In the genomic region with DNA sequence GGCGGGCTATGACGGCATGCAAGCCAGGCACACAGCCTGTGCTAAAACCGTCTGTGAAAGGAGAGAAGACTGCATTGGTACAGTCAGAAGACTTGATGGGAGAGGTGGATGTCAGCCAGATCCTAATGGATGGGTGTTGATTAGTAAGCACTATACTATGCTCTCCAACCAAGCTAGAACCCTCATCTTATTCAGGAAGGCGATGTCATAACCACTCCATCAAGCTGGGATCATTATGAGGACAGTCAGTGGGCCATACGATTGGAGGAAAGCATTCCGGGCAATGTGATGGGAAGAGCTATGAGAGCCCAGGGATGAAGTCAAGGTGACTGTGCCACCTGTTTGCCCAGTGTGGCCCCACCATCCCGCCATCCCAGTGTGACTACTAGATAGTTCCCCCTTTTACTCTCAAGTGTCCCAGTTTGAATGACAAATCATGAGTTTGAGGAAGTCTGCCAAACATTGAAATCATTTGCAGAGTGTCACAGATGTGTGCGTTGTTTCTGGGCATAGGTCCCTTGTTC, we compare ENCODE assay signal across 14 cellular contexts.
A peak's percentile ranks its signal among the peaks of the same experiment; 100 is the strongest.
DNase-seq lines count a peak whose midpoint lies in the region; TF ChIP-seq lines count a peak whose summit lies in the region.
"Had no signal": no experiment of that assay in that cellular context is flagged by ENCODE, and none has a peak within 500 bp of the region (broad histone marks: within the 10 kb centered on the region; RNA-seq: fewer than 3 reads in every experiment).

No MANE protein-coding gene starts in this region.

- H2AFZ ChIP-seq in trophoblast cell (ENCODE audit: insufficient read depth, low read length, poor library complexity): no peak overlapping the region
- H2AFZ ChIP-seq in MM.1S (ENCODE audit: low read length): no peak overlapping the region

- CTCF ChIA-PET in activated CD4-positive, alpha-beta T cell treated with anti-CD3 and anti-CD28 coated beads, Interleukin-2, amount 10 ng/mL, durations not matched to agents 7 days and 5 days (lab: Charles Lee): no interaction called here

- H3K4me1 ChIP-seq in trophoblast cell (ENCODE audit: control insufficient read depth in 1 of 2, insufficient read depth in 2 of 2, low read length in 2 of 2) (peaks cover 7 to 8% of the 10 kb centered on the region in 2 experiments), MM.1S (ENCODE audit: low read length) (peaks cover 15% of the 10 kb centered on the region)
- no peaks in the 10 kb centered on the region for H3K4me1 ChIP-seq in effector memory CD4-positive, alpha-beta T cell (ENCODE audit: control insufficient read depth, insufficient read depth, low read length, poor library complexity, severe bottlenecking)

- H3K9me3 ChIP-seq in trophoblast cell (ENCODE audit: insufficient read depth, low read depth, low read length) (peaks cover 3% of the 10 kb centered on the region), MM.1S (replicated peaks; ENCODE audit: insufficient read depth, low read length) (no peaks in the 10 kb centered on the region)
- H3K9me3 ChIP-seq in effector memory CD4-positive, alpha-beta T cell (ENCODE audit: control insufficient read depth, low read length): no peaks in the 10 kb centered on the region
- H3K9me3 ChIP-seq: thoracic aorta had no signal

- H3K4me2 ChIP-seq in trophoblast cell (ENCODE audit: low read length) (no peak overlapping the region), MM.1S (ENCODE audit: low read depth, low read length) (no peak overlapping the region)

- no peaks in the 10 kb centered on the region for H3K9me3 Mint-ChIP-seq in activated CD4-positive, alpha-beta T cell treated with anti-CD3 and anti-CD28 coated beads, Interleukin-2, amount 10 ng/mL, durations not matched to agents 7 days and 5 days
- H3K9me3 Mint-ChIP-seq: activated CD8-positive, alpha-beta T cell treated with anti-CD3 and anti-CD28 coated beads for 36 hours; activated naive CD4-positive, alpha-beta T cell treated with anti-CD3 and anti-CD28 coated beads for 36 hours had no signal

- no peak overlapping the region for H3K4ac ChIP-seq in trophoblast cell (ENCODE audit: low read depth, low read length)

- H3K27ac Mint-ChIP-seq in activated CD4-positive, alpha-beta T cell treated with anti-CD3 and anti-CD28 coated beads, Interleukin-2, amount 10 ng/mL, durations not matched to agents 7 days and 5 days: no peak overlapping the region
- H3K27ac Mint-ChIP-seq: activated CD8-positive, alpha-beta T cell treated with anti-CD3 and anti-CD28 coated beads for 36 hours; activated naive CD4-positive, alpha-beta T cell treated with anti-CD3 and anti-CD28 coated beads for 36 hours had no signal

- H2BK12ac ChIP-seq in trophoblast cell (ENCODE audit: low read length): peak overlapping the region; percentile 62

- no peak overlapping the region for H3K18ac ChIP-seq in trophoblast cell (ENCODE audit: low read length)

- H3K79me2 ChIP-seq in trophoblast cell (ENCODE audit: control insufficient read depth, insufficient read depth, low read length, poor library complexity) (no peaks in the 10 kb centered on the region), MM.1S (ENCODE audit: low read length) (no peaks in the 10 kb centered on the region)

- peak overlapping the region; percentile 47 for H2BK120ac ChIP-seq in trophoblast cell (ENCODE audit: insufficient read depth, low read length, poor library complexity)

- DNase-seq in GM03348 (ENCODE audit: low spot score) (peak; percentile 13), KBM-7 (peak; percentile 15), astrocyte of the cerebellum (ENCODE audit: low read depth) (peak; percentile 67), trophoblast cell (no peak), MM.1S (no peak)
- no peak for DNase-seq in effector memory CD4-positive, alpha-beta T cell
- no peak for DNase-seq in activated CD4-positive, alpha-beta T cell treated with anti-CD3 and anti-CD28 coated beads, Interleukin-2, amount 10 ng/mL, durations not matched to agents 7 days and 5 days
- DNase-seq: activated CD8-positive, alpha-beta T cell treated with anti-CD3 and anti-CD28 coated beads for 36 hours; activated naive CD4-positive, alpha-beta T cell treated with anti-CD3 and anti-CD28 coated beads for 36 hours; GOT3; NCI-H1417; NK-92 treated with Interleukin-12 subunit alpha and Interleukin-12 subunit beta, amount 100 ng/mL, for 24 hours; T-helper 1 cell had no signal

- H3K27me3 ChIP-seq in trophoblast cell (ENCODE audit: insufficient read depth, low read length): no peaks in the 10 kb centered on the region
- no peaks in the 10 kb centered on the region for H3K27me3 ChIP-seq in effector memory CD4-positive, alpha-beta T cell (replicated peaks; ENCODE audit: control insufficient read depth, insufficient read depth, low read length, poor library complexity, severe bottlenecking)
- H3K27me3 ChIP-seq in MM.1S (replicated peaks; ENCODE audit: insufficient read depth, low read length): no peaks in the 10 kb centered on the region

- H3K9ac ChIP-seq in trophoblast cell (ENCODE audit: low read length): no peak overlapping the region
- no peak overlapping the region for H3K9ac ChIP-seq in MM.1S (ENCODE audit: low read length)

- H3K4me3 ChIP-seq in astrocyte of the cerebellum (ENCODE audit: low read depth, low read length): no peak overlapping the region
- H3K4me3 ChIP-seq in trophoblast cell (ENCODE audit: low read depth, low read length): no peak overlapping the region
- H3K4me3 ChIP-seq in effector memory CD4-positive, alpha-beta T cell (ENCODE audit: insufficient read depth, low read depth, low read length, poor library complexity, severe bottlenecking): no peak overlapping the region
- H3K4me3 ChIP-seq in MM.1S (ENCODE audit: low read length): no peak overlapping the region
- H3K4me3 ChIP-seq: thoracic aorta had no signal

- in situ Hi-C loops in KBM-7 (cut with MboI; ENCODE audit: low pct_unique_long_range_greater_than_20kb, low sequenced_read_pairs) (no loop called here), astrocyte of the cerebellum (cut with HindIII; ENCODE audit: low sequenced_read_pairs) (no loop called here)

- TF ChIP-seq CTCF in astrocyte of the cerebellum (IDR thresholded peaks at IDR 0.05; ENCODE audit: low read depth, low read length, missing control alignments) (no peak), MM.1S (IDR thresholded peaks at IDR 0.05; ENCODE audit: low read length) (no peak)

- H3K27me3 Mint-ChIP-seq in activated CD4-positive, alpha-beta T cell treated with anti-CD3 and anti-CD28 coated beads, Interleukin-2, amount 10 ng/mL, durations not matched to agents 7 days and 5 days: no peaks in the 10 kb centered on the region
- H3K27me3 Mint-ChIP-seq: activated CD8-positive, alpha-beta T cell treated with anti-CD3 and anti-CD28 coated beads for 36 hours had no signal

- H3K9me2 ChIP-seq in MM.1S (replicated peaks; ENCODE audit: insufficient read depth, low read length): no peaks in the 10 kb centered on the region

- peaks cover 8% of the 10 kb centered on the region for H3K36me3 Mint-ChIP-seq in activated CD4-positive, alpha-beta T cell treated with anti-CD3 and anti-CD28 coated beads, Interleukin-2, amount 10 ng/mL, durations not matched to agents 7 days and 5 days (ENCODE audit: low read depth)

- H3K36me3 ChIP-seq in trophoblast cell (ENCODE audit: control insufficient read depth in 1 of 2, insufficient read depth in 2 of 2, low read length in 2 of 2) (peaks cover 3 to 5% of the 10 kb centered on the region in 2 experiments), MM.1S (replicated peaks; ENCODE audit: insufficient read depth, low read length) (no peaks in the 10 kb centered on the region)
- no peaks in the 10 kb centered on the region for H3K36me3 ChIP-seq in effector memory CD4-positive, alpha-beta T cell (ENCODE audit: control insufficient read depth, insufficient read depth, low read length)

- H3K4me1 Mint-ChIP-seq in activated CD4-positive, alpha-beta T cell treated with anti-CD3 and anti-CD28 coated beads, Interleukin-2, amount 10 ng/mL, durations not matched to agents 7 days and 5 days: no peaks in the 10 kb centered on the region

- H2BK5ac ChIP-seq in trophoblast cell (ENCODE audit: low read depth, low read length, poor library complexity): peak overlapping the region; percentile 15

- peaks cover 11% of the 10 kb centered on the region for H3K79me1 ChIP-seq in trophoblast cell (ENCODE audit: low read length)

- no peak overlapping the region for H4K12ac ChIP-seq in trophoblast cell (ENCODE audit: low read depth, low read length)

- peaks cover 8% of the 10 kb centered on the region for H3F3A ChIP-seq in MM.1S (ENCODE audit: insufficient read depth, low read length)

- no peak overlapping the region for H3K4me3 Mint-ChIP-seq in activated CD4-positive, alpha-beta T cell treated with anti-CD3 and anti-CD28 coated beads, Interleukin-2, amount 10 ng/mL, durations not matched to agents 7 days and 5 days
- H3K4me3 Mint-ChIP-seq: activated CD8-positive, alpha-beta T cell treated with anti-CD3 and anti-CD28 coated beads for 36 hours; activated naive CD4-positive, alpha-beta T cell treated with anti-CD3 and anti-CD28 coated beads for 36 hours had no signal

- no peak overlapping the region for H4K8ac ChIP-seq in trophoblast cell (ENCODE audit: low read depth, low read length)

- no peaks in the 10 kb centered on the region for H4K20me1 ChIP-seq in MM.1S (ENCODE audit: insufficient read depth, low read length)

- H3K14ac ChIP-seq in trophoblast cell (ENCODE audit: low read length): no peak overlapping the region

- H3K23ac ChIP-seq in trophoblast cell (ENCODE audit: low read length): no peak overlapping the region

- no CpG with 5 or more reads among the region's 8 CpGs for WGBS in trophoblast cell (ENCODE audit: extremely low coverage, insufficient coverage, insufficient read length)

- POLR2A ChIA-PET in activated CD4-positive, alpha-beta T cell treated with anti-CD3 and anti-CD28 coated beads, Interleukin-2, amount 10 ng/mL, durations not matched to agents 7 days and 5 days (lab: Charles Lee): no interaction called here

- no peak overlapping the region for H2AK5ac ChIP-seq in trophoblast cell (ENCODE audit: low read length)

- H3K27ac ChIP-seq in trophoblast cell (ENCODE audit: low read depth, low read length) (no peak overlapping the region), MM.1S (ENCODE audit: low read length) (no peak overlapping the region)
- no peak overlapping the region for H3K27ac ChIP-seq in effector memory CD4-positive, alpha-beta T cell (ENCODE audit: insufficient read depth, low read length, poor library complexity, severe bottlenecking)
- H3K27ac ChIP-seq: thoracic aorta had no signal

- H4K91ac ChIP-seq in trophoblast cell (ENCODE audit: low read depth, low read length): peak overlapping the region; percentile 26

Comparison
In these comparisons a context has a peak if more than half of its experiments do, and no peak if none do; other contexts are left out.
1. DNase-seq: peak in GM03348 (single experiment), KBM-7 (single experiment) and astrocyte of the cerebellum (single experiment); none in trophoblast cell (0 of 2), effector memory CD4-positive, alpha-beta T cell (0 of 3), activated CD4-positive, alpha-beta T cell treated with anti-CD3 and anti-CD28 coated beads, Interleukin-2, amount 10 ng/mL, durations not matched to agents 7 days and 5 days (single experiment) and MM.1S (single experiment).